ENCODE assay signal across 23 cellular contexts in the genomic region with DNA sequence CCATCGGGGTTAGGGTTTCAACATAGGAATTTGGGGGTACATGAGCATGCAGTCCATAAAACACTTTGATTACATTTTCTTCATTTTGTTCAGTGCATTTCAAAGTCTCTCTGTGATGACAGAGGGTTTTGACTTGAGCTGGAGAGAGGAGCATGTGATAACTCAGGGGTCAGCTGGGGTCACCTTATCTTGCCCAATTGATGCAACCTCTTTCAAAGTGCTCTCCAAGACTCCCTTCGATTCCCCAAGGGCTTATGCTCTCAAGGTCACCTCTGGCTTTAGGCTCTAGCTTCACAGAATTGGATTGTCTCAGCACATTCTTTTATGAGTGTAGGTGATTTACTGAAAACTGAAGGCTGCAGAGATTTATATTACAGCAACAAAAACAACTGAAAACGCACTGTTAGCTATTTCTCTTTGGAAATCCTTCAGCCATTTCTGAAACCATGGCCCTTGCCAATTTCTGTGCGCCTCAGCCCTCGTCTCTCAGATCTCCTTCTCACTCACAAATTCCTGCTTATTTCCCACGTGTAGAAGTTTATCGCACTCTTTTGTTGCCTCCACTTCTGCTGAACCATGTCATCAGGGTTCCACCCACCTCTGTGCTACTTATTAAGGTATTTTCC. TPM values are rescaled to one million over a fixed set of nuclear protein-coding genes. Genes with fewer than 3 reads are reported as not detected.
A peak's percentile ranks its signal among the peaks of the same experiment; 100 is the strongest.
DNase-seq lines count a peak whose midpoint lies in the region; ATAC-seq and TF ChIP-seq lines count a peak whose summit lies in the region.
"Had no signal": no experiment of that assay in that cellular context is flagged by ENCODE, and none has a peak within 500 bp of the region (broad histone marks: within the 10 kb centered on the region; RNA-seq: fewer than 3 reads in every experiment).

No MANE protein-coding gene starts in this region.

- 4 to 6% (median 5%) methylated on average over 7 of the region's 7 CpGs for WGBS in ovary, 3 donors

- no peaks in the 10 kb centered on the region for H3F3A ChIP-seq in GM23338 (replicated peaks; ENCODE audit: low read depth)

- intact Hi-C loops in ovary (cut with DNase I): no loop called here

- H3K27me3 ChIP-seq in ovary: no peaks in the 10 kb centered on the region
- no peaks in the 10 kb centered on the region for H3K27me3 ChIP-seq in GM23338 (ENCODE audit: insufficient read depth)
- H3K27me3 ChIP-seq: BE2C had no signal

- TF ChIP-seq CTCF in ovary (IDR thresholded peaks at IDR 0.05) (no peak), GM23338 (conservative IDR thresholded peaks at IDR 0.05; ENCODE audit: low read depth in 2 of 2) (no peak)

- no peaks in the 10 kb centered on the region for H3K36me3 ChIP-seq in ovary
- H3K36me3 ChIP-seq in GM23338 (ENCODE audit: insufficient read depth): no peaks in the 10 kb centered on the region
- H3K36me3 ChIP-seq: BE2C had no signal

- peaks cover 2% of the 10 kb centered on the region for H3K4me1 ChIP-seq in ovary (ENCODE audit: insufficient read depth)
- no peaks in the 10 kb centered on the region for H3K4me1 ChIP-seq in GM23338 (ENCODE audit: insufficient read depth)
- H3K4me1 ChIP-seq: BE2C had no signal

- no peaks in the 10 kb centered on the region; the same call in 1 of the 2 replicates for H3K9me2 ChIP-seq in GM23338 (ENCODE audit: insufficient read depth)

- H3K4me2 ChIP-seq in GM23338: no peak overlapping the region

- 0 out of 3 replicates have a peak, but pooled peaks cover 3% of the 10 kb centered on the region for H3K36me3 Mint-ChIP-seq in GM23338 (ENCODE audit: low read depth)
- H3K36me3 Mint-ChIP-seq: CD14-positive monocyte had no signal

- no peak overlapping the region for H3K27ac Mint-ChIP-seq in GM23338
- H3K27ac Mint-ChIP-seq: CD14-positive monocyte had no signal

- H3K9me3 Mint-ChIP-seq in GM23338: no peaks in the 10 kb centered on the region; the same call in 1 of the 3 replicates

- H3K4me3 Mint-ChIP-seq in GM23338: no peak overlapping the region
- H3K4me3 Mint-ChIP-seq: CD14-positive monocyte had no signal

- H3K9me3 ChIP-seq in ovary: no peaks in the 10 kb centered on the region
- H3K9me3 ChIP-seq: BE2C had no signal

- no peaks in the 10 kb centered on the region for H4K20me1 ChIP-seq in GM23338 (replicated peaks; ENCODE audit: insufficient read depth)

- TF ChIP-seq EP300 in ovary (IDR thresholded peaks at IDR 0.05): no peak

- no peaks in the 10 kb centered on the region for H3K79me2 ChIP-seq in GM23338 (replicated peaks; ENCODE audit: insufficient read depth)

- TF ChIP-seq POLR2A in ovary (IDR thresholded peaks at IDR 0.05): no peak
- TF ChIP-seq POLR2A in GM18505 (IDR thresholded peaks at IDR 0.05; ENCODE audit: borderline replicate concordance, extremely low read depth, insufficient read depth, insufficient read length): no peak

- no peak overlapping the region for H3K4me3 ChIP-seq in ovary
- H3K4me3 ChIP-seq in GM23338: no peak overlapping the region

- DNase-seq in RPMI8226 (peak; percentile 24), kidney glomerular epithelial cell (lab: John Stamatoyannopoulos, UW) (peak; percentile 41), ovary (peak in 4 of 5 donors; percentile 26 to 76 (median 55)), NCI-H2171 treated with DMSO at 0.1 percent for 48 hours (lab: John Stamatoyannopoulos, UW) (no peak), NCI-H1417 treated with DMSO at 0.1 percent for 48 hours (lab: John Stamatoyannopoulos, UW) (no peak), GM23338 (ENCODE audit: low spot score) (no peak)
- DNase-seq: BE2C, Calu3, DMS79 treated with DMSO at 0.1 percent for 48 hours, GF-D8, H7, Karpas-422, NCI-H1092, NCI-H1436 treated with DMSO at 0.1 percent for 48 hours, NCI-H1930, NCI-H2107, NCI-H446, NCI-H524 treated with DMSO at 0.1 percent for 48 hours, NCI-H82, SHP77 treated with DMSO at 0.1 percent for 48 hours had no signal

- ATAC-seq in GM18505 (IDR thresholded peaks at IDR 0.05; ENCODE audit: unreplicated experiment) (no peak), GM23338 (no peak)

- no peaks in the 10 kb centered on the region; the same call in 2 of the 3 replicates for H3K4me1 Mint-ChIP-seq in GM23338
- H3K4me1 Mint-ChIP-seq: CD14-positive monocyte had no signal

- H3K27me3 Mint-ChIP-seq in GM23338 (ENCODE audit: insufficient read depth, low read depth, poor library complexity): peaks cover 3% of the 10 kb centered on the region

- H3K27ac ChIP-seq in ovary (peak overlapping the region in 1 of 2 donors; percentile 23), GM23338 (ENCODE audit: low read depth) (no peak overlapping the region)

- H2AFZ ChIP-seq in GM23338: no peak overlapping the region; the same call in 1 of the 2 replicates

TF ChIP-seq in GM23338, 12 proteins besides CTCF, POLR2A, EP300 and RAD21 (continues in another document):
- TF ChIP-seq, protein P1, sequence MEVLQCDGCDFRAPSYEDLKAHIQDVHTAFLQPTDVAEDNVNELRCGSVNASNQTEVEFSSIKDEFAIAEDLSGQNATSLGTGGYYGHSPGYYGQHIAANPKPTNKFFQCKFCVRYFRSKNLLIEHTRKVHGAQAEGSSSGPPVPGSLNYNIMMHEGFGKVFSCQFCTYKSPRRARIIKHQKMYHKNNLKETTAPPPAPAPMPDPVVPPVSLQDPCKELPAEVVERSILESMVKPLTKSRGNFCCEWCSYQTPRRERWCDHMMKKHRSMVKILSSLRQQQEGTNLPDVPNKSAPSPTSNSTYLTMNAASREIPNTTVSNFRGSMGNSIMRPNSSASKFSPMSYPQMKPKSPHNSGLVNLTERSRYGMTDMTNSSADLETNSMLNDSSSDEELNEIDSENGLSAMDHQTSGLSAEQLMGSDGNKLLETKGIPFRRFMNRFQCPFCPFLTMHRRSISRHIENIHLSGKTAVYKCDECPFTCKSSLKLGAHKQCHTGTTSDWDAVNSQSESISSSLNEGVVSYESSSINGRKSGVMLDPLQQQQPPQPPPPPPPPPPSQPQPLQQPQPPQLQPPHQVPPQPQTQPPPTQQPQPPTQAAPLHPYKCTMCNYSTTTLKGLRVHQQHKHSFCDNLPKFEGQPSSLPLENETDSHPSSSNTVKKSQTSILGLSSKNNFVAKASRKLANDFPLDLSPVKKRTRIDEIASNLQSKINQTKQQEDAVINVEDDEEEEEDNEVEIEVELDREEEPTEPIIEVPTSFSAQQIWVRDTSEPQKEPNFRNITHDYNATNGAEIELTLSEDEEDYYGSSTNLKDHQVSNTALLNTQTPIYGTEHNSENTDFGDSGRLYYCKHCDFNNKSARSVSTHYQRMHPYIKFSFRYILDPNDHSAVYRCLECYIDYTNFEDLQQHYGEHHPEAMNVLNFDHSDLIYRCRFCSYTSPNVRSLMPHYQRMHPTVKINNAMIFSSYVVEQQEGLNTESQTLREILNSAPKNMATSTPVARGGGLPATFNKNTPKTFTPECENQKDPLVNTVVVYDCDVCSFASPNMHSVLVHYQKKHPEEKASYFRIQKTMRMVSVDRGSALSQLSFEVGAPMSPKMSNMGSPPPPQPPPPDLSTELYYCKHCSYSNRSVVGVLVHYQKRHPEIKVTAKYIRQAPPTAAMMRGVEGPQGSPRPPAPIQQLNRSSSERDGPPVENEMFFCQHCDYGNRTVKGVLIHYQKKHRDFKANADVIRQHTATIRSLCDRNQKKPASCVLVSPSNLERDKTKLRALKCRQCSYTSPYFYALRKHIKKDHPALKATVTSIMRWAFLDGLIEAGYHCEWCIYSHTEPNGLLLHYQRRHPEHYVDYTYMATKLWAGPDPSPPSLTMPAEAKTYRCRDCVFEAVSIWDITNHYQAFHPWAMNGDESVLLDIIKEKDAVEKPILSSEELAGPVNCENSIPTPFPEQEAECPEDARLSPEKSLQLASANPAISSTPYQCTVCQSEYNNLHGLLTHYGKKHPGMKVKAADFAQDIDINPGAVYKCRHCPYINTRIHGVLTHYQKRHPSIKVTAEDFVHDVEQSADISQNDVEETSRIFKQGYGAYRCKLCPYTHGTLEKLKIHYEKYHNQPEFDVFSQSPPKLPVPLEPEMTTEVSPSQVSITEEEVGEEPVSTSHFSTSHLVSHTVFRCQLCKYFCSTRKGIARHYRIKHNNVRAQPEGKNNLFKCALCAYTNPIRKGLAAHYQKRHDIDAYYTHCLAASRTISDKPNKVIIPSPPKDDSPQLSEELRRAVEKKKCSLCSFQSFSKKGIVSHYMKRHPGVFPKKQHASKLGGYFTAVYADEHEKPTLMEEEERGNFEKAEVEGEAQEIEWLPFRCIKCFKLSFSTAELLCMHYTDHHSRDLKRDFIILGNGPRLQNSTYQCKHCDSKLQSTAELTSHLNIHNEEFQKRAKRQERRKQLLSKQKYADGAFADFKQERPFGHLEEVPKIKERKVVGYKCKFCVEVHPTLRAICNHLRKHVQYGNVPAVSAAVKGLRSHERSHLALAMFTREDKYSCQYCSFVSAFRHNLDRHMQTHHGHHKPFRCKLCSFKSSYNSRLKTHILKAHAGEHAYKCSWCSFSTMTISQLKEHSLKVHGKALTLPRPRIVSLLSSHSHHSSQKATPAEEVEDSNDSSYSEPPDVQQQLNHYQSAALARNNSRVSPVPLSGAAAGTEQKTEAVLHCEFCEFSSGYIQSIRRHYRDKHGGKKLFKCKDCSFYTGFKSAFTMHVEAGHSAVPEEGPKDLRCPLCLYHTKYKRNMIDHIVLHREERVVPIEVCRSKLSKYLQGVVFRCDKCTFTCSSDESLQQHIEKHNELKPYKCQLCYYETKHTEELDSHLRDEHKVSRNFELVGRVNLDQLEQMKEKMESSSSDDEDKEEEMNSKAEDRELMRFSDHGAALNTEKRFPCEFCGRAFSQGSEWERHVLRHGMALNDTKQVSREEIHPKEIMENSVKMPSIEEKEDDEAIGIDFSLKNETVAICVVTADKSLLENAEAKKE (CRISPR knock-in tag; IDR thresholded peaks at IDR 0.05): no peak
- TF ChIP-seq JUNB (IDR thresholded peaks at IDR 0.05; ENCODE audit: unreplicated experiment): no peak

RNA-seq across cellular contexts. Expression of a gene that starts 34.5 kb away (rescaled TPM):
- total RNA-seq in ovary: 1 to 10 TPM in 6 of 7 donors, under 1 TPM in 1; 0.67 to 6.1 (median 1.8) TPM
- 1 to 10 TPM; 2.0 to 4.3 TPM for polyA plus RNA-seq in ovary
- 1.1 and 1.7 TPM in 2 replicates for total RNA-seq in GM23338 (2014; rRNA removed; shearing (Covaris generic))
- 0.61 and 1.2 TPM in 2 replicates for polyA plus RNA-seq in GM23338 (2016; fragmentation: Nextera tagmentation; extraction: Ambion mirVana)
- total RNA-seq: Calu3, HT-29 had no signal
- polyA plus RNA-seq: CD14-positive monocyte had no signal

Comparison
In these comparisons a context has a peak if more than half of its experiments do, and no peak if none do; other contexts are left out.
1. DNase-seq: peak in RPMI8226 (single experiment), kidney glomerular epithelial cell (single experiment) and ovary (4 of 5); none in NCI-H2171 treated with DMSO at 0.1 percent for 48 hours (single experiment), NCI-H1417 treated with DMSO at 0.1 percent for 48 hours (single experiment) and GM23338 (single experiment).